1 cellular context compared by ENCODE assay signal in genomic region chr22:24273031-24273430, GRCh38.
TF ChIP-seq lines count a peak whose summit lies in the region.

No MANE protein-coding gene starts in this region.

TF ChIP-seq in K562, 482 proteins besides CTCF, POLR2A, EP300 and RAD21:
- TF ChIP-seq TFE3 (CRISPR knock-in tag; IDR thresholded peaks at IDR 0.05), result 0 out of 2 replicates have a peak, but pooled peaks have one; percentile 9
